Comparison of ENCODE assay signal across 1 cellular context in the genomic region with DNA sequence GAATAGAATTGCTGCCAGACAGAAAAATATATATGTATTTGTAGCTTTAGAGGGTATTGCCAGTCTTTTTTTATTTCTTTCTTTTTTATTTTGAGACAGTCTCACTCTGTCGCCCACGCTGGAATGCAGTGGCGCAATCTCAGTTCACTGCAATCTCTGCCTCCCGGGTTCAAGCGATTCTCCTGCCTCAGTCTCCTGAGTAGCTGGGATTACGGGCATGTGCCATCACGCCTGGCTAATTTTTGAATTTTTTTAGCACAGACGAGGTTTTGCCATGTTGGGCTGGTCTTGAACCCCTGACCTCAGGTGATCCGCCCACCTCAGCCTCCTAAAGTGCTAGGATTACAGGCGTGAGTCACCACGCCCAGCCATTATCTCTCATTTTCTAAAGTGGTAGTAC. TPM values are rescaled to one million over a fixed set of nuclear protein-coding genes. Genes with fewer than 3 reads are reported as not detected.
"Had no signal": no experiment of that assay in that cellular context is flagged by ENCODE, and none has a peak within 500 bp of the region (broad histone marks: within the 10 kb centered on the region; RNA-seq: fewer than 3 reads in every experiment).

No MANE protein-coding gene starts in this region.

RNA-seq across cellular contexts. Expression of a gene that starts 35.3 kb away (rescaled TPM):
- total RNA-seq: MCF 10A had no signal
